In the genomic region with DNA sequence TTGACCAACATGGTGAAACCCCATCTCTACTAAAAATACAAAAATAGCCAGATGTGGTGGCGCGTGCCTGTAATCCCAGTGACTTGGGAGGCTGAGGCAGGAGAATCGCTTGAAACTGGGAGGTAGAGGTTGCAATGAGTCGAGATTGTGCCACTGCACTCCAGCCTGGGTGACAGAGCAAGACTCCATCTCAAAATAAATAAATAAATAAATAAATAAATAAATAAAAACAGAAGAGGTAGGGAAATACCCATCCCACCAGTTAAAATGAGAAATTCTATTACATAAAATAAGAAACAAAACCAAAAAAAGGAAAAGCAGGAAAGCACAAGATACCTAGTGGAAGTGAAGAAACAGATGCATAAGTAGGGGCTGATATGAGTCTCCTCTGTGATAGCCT, we compare ENCODE assay signal across 2 cellular contexts.
TF ChIP-seq lines count a peak whose summit lies in the region.
"Not testable (repeated sequence)": the region's sequence is repeated elsewhere in the genome, so short reads cannot be mapped to it uniquely, and the experiment has no call there.

No MANE protein-coding gene starts in this region.

- not testable (repeated sequence) for H3K9ac ChIP-seq in BLaER1

- not testable (repeated sequence) for H3K27ac ChIP-seq in BLaER1; HEK293 (ENCODE audit: extremely low read depth, low read depth, low read length)

- not testable (repeated sequence) for H3K4me3 ChIP-seq in BLaER1; HEK293 (ENCODE audit: low read depth, low read length)

- TF ChIP-seq CTCF in HEK293 (tag by site-specific recombination; IDR thresholded peaks at IDR 0.05), result not testable (repeated sequence)

- CTCF ChIA-PET in HEK293 (lab: Yijun Ruan, JAX), result not testable (repeated sequence)

- not testable (repeated sequence) for H4K20me1 ChIP-seq in BLaER1

- H3K36me3 ChIP-seq in BLaER1, result peaks cover 27% of the 10 kb centered on the region
- H3K36me3 ChIP-seq in HEK293 (ENCODE audit: control insufficient read depth in 2 of 2, insufficient read depth in 1 of 2, low read length in 2 of 2), result peaks cover 0 to 18% of the 10 kb centered on the region in 2 experiments; a peak in 2 of 3 replicates

- not testable (repeated sequence) for H3K9me3 ChIP-seq in BLaER1; HEK293 (ENCODE audit: control insufficient read depth, insufficient read depth, low read depth, low read length)

- POLR2A ChIA-PET in HEK293 (lab: Yijun Ruan, JAX), result not testable (repeated sequence)

- not testable (repeated sequence) for H3K27me3 ChIP-seq in BLaER1

- peaks cover 14% of the 10 kb centered on the region for H3K4me1 ChIP-seq in BLaER1
- not testable (repeated sequence) for H3K4me1 ChIP-seq in HEK293 (ENCODE audit: control insufficient read depth, insufficient read depth, low read length)

- peak overlapping the region; percentile 22; the same call in 1 of the 2 replicates for H3K4me2 ChIP-seq in BLaER1

TF ChIP-seq in HEK293, 187 proteins besides CTCF, POLR2A, EP300 and RAD21:
- TF ChIP-seq, protein P1, sequence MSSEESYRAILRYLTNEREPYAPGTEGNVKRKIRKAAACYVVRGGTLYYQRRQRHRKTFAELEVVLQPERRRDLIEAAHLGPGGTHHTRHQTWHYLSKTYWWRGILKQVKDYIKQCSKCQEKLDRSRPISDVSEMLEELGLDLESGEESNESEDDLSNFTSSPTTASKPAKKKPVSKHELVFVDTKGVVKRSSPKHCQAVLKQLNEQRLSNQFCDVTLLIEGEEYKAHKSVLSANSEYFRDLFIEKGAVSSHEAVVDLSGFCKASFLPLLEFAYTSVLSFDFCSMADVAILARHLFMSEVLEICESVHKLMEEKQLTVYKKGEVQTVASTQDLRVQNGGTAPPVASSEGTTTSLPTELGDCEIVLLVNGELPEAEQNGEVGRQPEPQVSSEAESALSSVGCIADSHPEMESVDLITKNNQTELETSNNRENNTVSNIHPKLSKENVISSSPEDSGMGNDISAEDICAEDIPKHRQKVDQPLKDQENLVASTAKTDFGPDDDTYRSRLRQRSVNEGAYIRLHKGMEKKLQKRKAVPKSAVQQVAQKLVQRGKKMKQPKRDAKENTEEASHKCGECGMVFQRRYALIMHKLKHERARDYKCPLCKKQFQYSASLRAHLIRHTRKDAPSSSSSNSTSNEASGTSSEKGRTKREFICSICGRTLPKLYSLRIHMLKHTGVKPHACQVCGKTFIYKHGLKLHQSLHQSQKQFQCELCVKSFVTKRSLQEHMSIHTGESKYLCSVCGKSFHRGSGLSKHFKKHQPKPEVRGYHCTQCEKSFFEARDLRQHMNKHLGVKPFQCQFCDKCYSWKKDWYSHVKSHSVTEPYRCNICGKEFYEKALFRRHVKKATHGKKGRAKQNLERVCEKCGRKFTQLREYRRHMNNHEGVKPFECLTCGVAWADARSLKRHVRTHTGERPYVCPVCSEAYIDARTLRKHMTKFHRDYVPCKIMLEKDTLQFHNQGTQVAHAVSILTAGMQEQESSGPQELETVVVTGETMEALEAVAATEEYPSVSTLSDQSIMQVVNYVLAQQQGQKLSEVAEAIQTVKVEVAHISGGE (tag by site-specific recombination; conservative IDR thresholded peaks at IDR 0.05; ENCODE audit: low read depth), result peak; percentile 55
- TF ChIP-seq ZNF654 (tag by site-specific recombination; IDR thresholded peaks at IDR 0.05; ENCODE audit: low read depth) (peak; percentile 19; the same call in 1 of the 2 replicates), ZNF404 (tag by site-specific recombination; IDR thresholded peaks at IDR 0.05) (0 out of 2 replicates have a peak, but pooled peaks have one; percentile 55), ZBTB8A (tag by site-specific recombination; IDR thresholded peaks at IDR 0.05) (peak; percentile 53), ZNF664 (tag by site-specific recombination; IDR thresholded peaks at IDR 0.05) (peak; percentile 36; the same call in 1 of the 2 replicates), ZNF623 (tag by site-specific recombination; IDR thresholded peaks at IDR 0.05) (peak; percentile 41), ZNF555 (tag by site-specific recombination; conservative IDR thresholded peaks at IDR 0.05) (peak; percentile 28; the same call in 1 of the 2 replicates), ZNF426 (tag by site-specific recombination; IDR thresholded peaks at IDR 0.05) (peak; percentile 53), ZNF394 (tag by site-specific recombination; IDR thresholded peaks at IDR 0.05; ENCODE audit: borderline replicate concordance) (peak; percentile 83), ZNF510 (tag by site-specific recombination; IDR thresholded peaks at IDR 0.05; ENCODE audit: insufficient replicate concordance) (peak; percentile 24)
- TF ChIP-seq, protein P2, sequence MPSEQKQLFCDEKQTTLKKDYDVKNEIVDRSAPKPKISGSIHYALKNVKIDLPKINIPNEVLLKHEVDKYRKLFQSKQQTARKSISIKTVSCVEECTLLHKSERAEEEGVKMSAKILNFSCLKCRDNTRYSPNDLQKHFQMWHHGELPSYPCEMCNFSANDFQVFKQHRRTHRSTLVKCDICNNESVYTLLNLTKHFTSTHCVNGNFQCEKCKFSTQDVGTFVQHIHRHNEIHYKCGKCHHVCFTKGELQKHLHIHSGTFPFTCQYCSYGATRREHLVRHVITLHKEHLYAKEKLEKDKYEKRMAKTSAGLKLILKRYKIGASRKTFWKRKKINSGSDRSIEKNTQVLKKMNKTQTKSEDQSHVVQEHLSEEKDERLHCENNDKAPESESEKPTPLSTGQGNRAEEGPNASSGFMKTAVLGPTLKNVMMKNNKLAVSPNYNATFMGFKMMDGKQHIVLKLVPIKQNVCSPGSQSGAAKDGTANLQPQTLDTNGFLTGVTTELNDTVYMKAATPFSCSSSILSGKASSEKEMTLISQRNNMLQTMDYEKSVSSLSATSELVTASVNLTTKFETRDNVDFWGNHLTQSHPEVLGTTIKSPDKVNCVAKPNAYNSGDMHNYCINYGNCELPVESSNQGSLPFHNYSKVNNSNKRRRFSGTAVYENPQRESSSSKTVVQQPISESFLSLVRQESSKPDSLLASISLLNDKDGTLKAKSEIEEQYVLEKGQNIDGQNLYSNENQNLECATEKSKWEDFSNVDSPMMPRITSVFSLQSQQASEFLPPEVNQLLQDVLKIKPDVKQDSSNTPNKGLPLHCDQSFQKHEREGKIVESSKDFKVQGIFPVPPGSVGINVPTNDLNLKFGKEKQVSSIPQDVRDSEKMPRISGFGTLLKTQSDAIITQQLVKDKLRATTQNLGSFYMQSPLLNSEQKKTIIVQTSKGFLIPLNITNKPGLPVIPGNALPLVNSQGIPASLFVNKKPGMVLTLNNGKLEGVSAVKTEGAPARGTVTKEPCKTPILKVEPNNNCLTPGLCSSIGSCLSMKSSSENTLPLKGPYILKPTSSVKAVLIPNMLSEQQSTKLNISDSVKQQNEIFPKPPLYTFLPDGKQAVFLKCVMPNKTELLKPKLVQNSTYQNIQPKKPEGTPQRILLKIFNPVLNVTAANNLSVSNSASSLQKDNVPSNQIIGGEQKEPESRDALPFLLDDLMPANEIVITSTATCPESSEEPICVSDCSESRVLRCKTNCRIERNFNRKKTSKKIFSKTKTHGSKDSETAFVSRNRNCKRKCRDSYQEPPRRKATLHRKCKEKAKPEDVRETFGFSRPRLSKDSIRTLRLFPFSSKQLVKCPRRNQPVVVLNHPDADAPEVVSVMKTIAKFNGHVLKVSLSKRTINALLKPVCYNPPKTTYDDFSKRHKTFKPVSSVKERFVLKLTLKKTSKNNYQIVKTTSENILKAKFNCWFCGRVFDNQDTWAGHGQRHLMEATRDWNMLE (tag by site-specific recombination; conservative IDR thresholded peaks at IDR 0.05; ENCODE audit: low read depth), result peak; percentile 79
